ENCODE assay signal across 8 cellular contexts in the genomic region with DNA sequence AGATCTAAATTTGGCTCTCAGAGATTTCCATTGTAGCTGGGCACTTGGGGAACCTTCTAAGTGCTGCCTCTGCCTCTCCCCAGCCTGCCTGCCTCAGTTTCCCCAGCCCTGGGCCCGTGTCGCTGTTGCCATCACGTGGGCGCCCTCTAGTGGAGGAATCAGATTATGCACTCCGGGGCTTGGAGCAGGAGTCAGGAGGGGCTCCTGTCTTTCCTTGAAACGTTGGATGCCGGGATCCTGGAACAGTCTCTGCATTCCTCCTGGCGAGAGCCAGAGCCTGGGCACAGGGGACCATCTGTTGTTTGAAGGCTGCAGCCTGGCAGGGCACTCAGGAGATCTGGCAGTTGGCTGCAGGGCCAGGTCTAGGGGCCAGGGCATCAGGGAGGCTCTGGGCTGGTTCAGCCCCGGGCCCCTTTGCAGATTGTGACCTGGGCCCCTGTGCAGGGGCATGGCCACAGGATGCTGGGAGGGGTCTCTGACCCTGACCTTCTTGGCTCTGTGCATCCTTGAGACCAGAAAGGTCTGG.
DNase-seq lines count a peak whose midpoint lies in the region; ATAC-seq and TF ChIP-seq lines count a peak whose summit lies in the region.

No MANE protein-coding gene starts in this region.

- CTCF ChIA-PET in Caco-2 (lab: Charles Lee), result interaction anchor here (2.9 kb wide), 1 partner anchor 41 kb away, joined by 16 read pairs; no protein-coding TSS in a partner anchor

- H3K36me3 ChIP-seq in Caco-2 (ENCODE audit: control insufficient read depth, insufficient read depth, low read length), result peaks cover 24% of the 10 kb centered on the region
- peaks cover 0 to 2% (median 0%) of the 10 kb centered on the region in 4 donors for H3K36me3 ChIP-seq in liver (ENCODE audit: control insufficient read depth in 4 of 4, insufficient read depth in 3 of 4, low read depth in 1 of 4, low read length in 3 of 4)

- peak overlapping the region; percentile 22 to 29 for H3K27ac ChIP-seq in liver (ENCODE audit: low read depth in 1 of 2, low read length in 2 of 2)

- no peak overlapping the region for H3K4me3 ChIP-seq in Caco-2 (ENCODE audit: low read depth, low read length)
- H3K4me3 ChIP-seq in liver (ENCODE audit: low read depth in 1 of 3, low read length in 3 of 3), result no peak overlapping the region

- H3K9me3 ChIP-seq in Caco-2, result no peaks in the 10 kb centered on the region
- no peaks in the 10 kb centered on the region for H3K9me3 ChIP-seq in liver (ENCODE audit: control insufficient read depth in 4 of 4, low read length in 3 of 4)

- TF ChIP-seq RAD21 in liver (IDR thresholded peaks at IDR 0.05), result peak; percentile 90 to 91

- peak overlapping the region; percentile 53 for H3K27ac Mint-ChIP-seq in Caco-2 (ENCODE audit: unreplicated experiment)
- H3K27ac Mint-ChIP-seq in central memory CD8-positive, alpha-beta T cell (ENCODE audit: low read depth), result no peak overlapping the region

- H3K4me3 Mint-ChIP-seq in Caco-2 (ENCODE audit: unreplicated experiment), result no peak overlapping the region
- no peak overlapping the region for H3K4me3 Mint-ChIP-seq in central memory CD8-positive, alpha-beta T cell

- intact Hi-C loops in Caco-2 (cut with micrococcal nuclease; ENCODE audit: unreplicated experiment), result loop anchor here (1.0 to 5.0 kb wide), 3 partner anchors 42 to 127 kb away; partner anchors contain the start of gene C11orf24

- peaks cover 68% of the 10 kb centered on the region for H3K36me3 Mint-ChIP-seq in Caco-2 (ENCODE audit: insufficient read depth, unreplicated experiment)
- H3K36me3 Mint-ChIP-seq in central memory CD8-positive, alpha-beta T cell (ENCODE audit: insufficient read depth), result peaks cover 2% of the 10 kb centered on the region

- no peak for ATAC-seq in central memory CD8-positive, alpha-beta T cell (replicated peaks; ENCODE audit: extremely low read depth, poor library complexity, severe bottlenecking)
- no peak for ATAC-seq in HG03108 (IDR thresholded peaks at IDR 0.05; ENCODE audit: unreplicated experiment)

- H3K27me3 Mint-ChIP-seq in Caco-2 (ENCODE audit: insufficient read depth, unreplicated experiment), result no peaks in the 10 kb centered on the region
- peaks cover 19% of the 10 kb centered on the region for H3K27me3 Mint-ChIP-seq in central memory CD8-positive, alpha-beta T cell

- peak; percentile 80 to 88 for DNase-seq in Caco-2
- DNase-seq in HuH-7.5 (ENCODE audit: low spot score), result peak; percentile 93
- DNase-seq in activated CD4-positive, CD25-positive, alpha-beta regulatory T cell treated with anti-CD3 and anti-CD28 coated beads, Interleukin-2, amount 50 U/mL, for 72 hours, result peak; percentile 76
- DNase-seq in central memory CD8-positive, alpha-beta T cell (ENCODE audit: low spot score in 2 of 2), result peak; percentile 35 to 50
- peak; percentile 45 for DNase-seq in stimulated activated CD8-positive, alpha-beta memory T cell treated with anti-CD3 and anti-CD28 coated beads, Interleukin-15, amount 100 ng/mL, for 1 hour (ENCODE audit: low read depth)
- no peak for DNase-seq in NCI-H1048 (lab: John Stamatoyannopoulos, UW)

- WGBS in liver, result 16% methylated on average over 9 of the region's 9 CpGs

- no peak overlapping the region for H3K9ac ChIP-seq in liver (ENCODE audit: low read depth in 1 of 2, low read length in 2 of 2)

- peaks cover 44% of the 10 kb centered on the region for H3K4me1 Mint-ChIP-seq in Caco-2 (ENCODE audit: low read depth, unreplicated experiment)
- H3K4me1 Mint-ChIP-seq in central memory CD8-positive, alpha-beta T cell, result peaks cover 16% of the 10 kb centered on the region

- no peaks in the 10 kb centered on the region for H3K27me3 ChIP-seq in Caco-2 (replicated peaks; ENCODE audit: control insufficient read depth, insufficient read depth, low read length)
- no peaks in the 10 kb centered on the region for H3K27me3 ChIP-seq in liver (ENCODE audit: control insufficient read depth in 4 of 4, insufficient read depth in 4 of 4, low read length in 3 of 4)

- TF ChIP-seq CTCF in Caco-2 (IDR thresholded peaks at IDR 0.05; ENCODE audit: insufficient read depth in 1 of 2, low read depth in 1 of 2, low read length in 1 of 2, severe bottlenecking in 1 of 2, unreplicated experiment in 1 of 2), result peak; percentile 99
- TF ChIP-seq CTCF in liver (IDR thresholded peaks at IDR 0.05; ENCODE audit: low read depth, low read length, missing input control), result peak; percentile 82

- peaks cover 37% of the 10 kb centered on the region for H3K4me1 ChIP-seq in Caco-2
- peaks cover 24 to 86% (median 67%) of the 10 kb centered on the region in 4 donors for H3K4me1 ChIP-seq in liver (ENCODE audit: control insufficient read depth in 4 of 4, insufficient read depth in 4 of 4, low read length in 3 of 4)

- POLR2A ChIA-PET in Caco-2 (lab: Charles Lee), result no interaction called here

- no peaks in the 10 kb centered on the region for H3K9me3 Mint-ChIP-seq in Caco-2 (ENCODE audit: unreplicated experiment)
- H3K9me3 Mint-ChIP-seq in central memory CD8-positive, alpha-beta T cell, result no peaks in the 10 kb centered on the region

- no TSS peak for BruUV-seq in Caco-2 (replicated peaks; lab: Mats Ljungman, UMichigan)

TF ChIP-seq in liver, 16 proteins besides CTCF, POLR2A, EP300 and RAD21:
- TF ChIP-seq FOXA2 (IDR thresholded peaks at IDR 0.05) (no peak), FOXA1 (IDR thresholded peaks at IDR 0.05) (no peak), JUND (IDR thresholded peaks at IDR 0.05) (no peak), GABPA (IDR thresholded peaks at IDR 0.05 in 1 of 2, conservative IDR thresholded peaks at IDR 0.05 in 1 of 2) (no peak), YY1 (IDR thresholded peaks at IDR 0.05) (no peak), SP1 (IDR thresholded peaks at IDR 0.05) (no peak), ATF3 (IDR thresholded peaks at IDR 0.05) (no peak), HNF4A (conservative IDR thresholded peaks at IDR 0.05) (no peak), EGR1 (IDR thresholded peaks at IDR 0.05; ENCODE audit: low read depth in 2 of 2) (no peak)
- TF ChIP-seq, protein P1, sequence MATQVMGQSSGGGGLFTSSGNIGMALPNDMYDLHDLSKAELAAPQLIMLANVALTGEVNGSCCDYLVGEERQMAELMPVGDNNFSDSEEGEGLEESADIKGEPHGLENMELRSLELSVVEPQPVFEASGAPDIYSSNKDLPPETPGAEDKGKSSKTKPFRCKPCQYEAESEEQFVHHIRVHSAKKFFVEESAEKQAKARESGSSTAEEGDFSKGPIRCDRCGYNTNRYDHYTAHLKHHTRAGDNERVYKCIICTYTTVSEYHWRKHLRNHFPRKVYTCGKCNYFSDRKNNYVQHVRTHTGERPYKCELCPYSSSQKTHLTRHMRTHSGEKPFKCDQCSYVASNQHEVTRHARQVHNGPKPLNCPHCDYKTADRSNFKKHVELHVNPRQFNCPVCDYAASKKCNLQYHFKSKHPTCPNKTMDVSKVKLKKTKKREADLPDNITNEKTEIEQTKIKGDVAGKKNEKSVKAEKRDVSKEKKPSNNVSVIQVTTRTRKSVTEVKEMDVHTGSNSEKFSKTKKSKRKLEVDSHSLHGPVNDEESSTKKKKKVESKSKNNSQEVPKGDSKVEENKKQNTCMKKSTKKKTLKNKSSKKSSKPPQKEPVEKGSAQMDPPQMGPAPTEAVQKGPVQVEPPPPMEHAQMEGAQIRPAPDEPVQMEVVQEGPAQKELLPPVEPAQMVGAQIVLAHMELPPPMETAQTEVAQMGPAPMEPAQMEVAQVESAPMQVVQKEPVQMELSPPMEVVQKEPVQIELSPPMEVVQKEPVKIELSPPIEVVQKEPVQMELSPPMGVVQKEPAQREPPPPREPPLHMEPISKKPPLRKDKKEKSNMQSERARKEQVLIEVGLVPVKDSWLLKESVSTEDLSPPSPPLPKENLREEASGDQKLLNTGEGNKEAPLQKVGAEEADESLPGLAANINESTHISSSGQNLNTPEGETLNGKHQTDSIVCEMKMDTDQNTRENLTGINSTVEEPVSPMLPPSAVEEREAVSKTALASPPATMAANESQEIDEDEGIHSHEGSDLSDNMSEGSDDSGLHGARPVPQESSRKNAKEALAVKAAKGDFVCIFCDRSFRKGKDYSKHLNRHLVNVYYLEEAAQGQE (IDR thresholded peaks at IDR 0.05), result no peak
TF ChIP-seq in liver: peak in this region for 0.
